ENCODE assay signal across 15 cellular contexts in the genomic region with DNA sequence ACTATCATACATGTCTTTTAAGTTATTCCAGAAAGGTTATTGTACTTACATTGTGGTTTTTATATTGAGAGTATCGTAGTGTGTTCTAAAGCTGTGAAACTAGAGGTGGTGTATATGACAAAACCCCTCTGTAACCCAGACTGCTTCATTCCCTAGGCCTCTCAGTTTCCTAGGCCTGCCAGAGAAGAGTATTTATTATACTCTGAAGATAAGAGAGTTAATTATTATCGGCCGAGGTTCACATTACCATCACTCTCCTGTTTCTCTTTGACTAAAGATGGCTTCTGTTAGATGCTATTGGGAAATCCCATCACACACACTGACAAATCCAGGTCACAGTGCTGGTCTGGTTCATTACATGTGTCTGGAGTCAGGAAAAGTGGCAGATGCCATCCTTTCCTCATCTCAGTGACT. TPM values are rescaled to one million over a fixed set of nuclear protein-coding genes. Genes with fewer than 3 reads are reported as not detected.
DNase-seq lines count a peak whose midpoint lies in the region; ATAC-seq and TF ChIP-seq lines count a peak whose summit lies in the region.
"Had no signal": no experiment of that assay in that cellular context is flagged by ENCODE, and none has a peak within 500 bp of the region (broad histone marks: within the 10 kb centered on the region; RNA-seq: fewer than 3 reads in every experiment).

No MANE protein-coding gene starts in this region.

- no peaks in the 10 kb centered on the region for H3K27me3 Mint-ChIP-seq in activated CD4-positive, alpha-beta memory T cell treated with anti-CD3 and anti-CD28 coated beads for 36 hours
- H3K27me3 Mint-ChIP-seq in activated CD4-positive, alpha-beta memory T cell treated with anti-CD3 and anti-CD28 coated beads, Interleukin-2, amount 10 ng/mL, durations not matched to agents 7 days and 5 days: no peaks in the 10 kb centered on the region
- H3K27me3 Mint-ChIP-seq in stimulated activated naive CD8-positive, alpha-beta T cell treated with anti-CD3 and anti-CD28 coated beads, Interleukin-15, amount 100 ng/mL, for 72 hours: no peaks in the 10 kb centered on the region
- H3K27me3 Mint-ChIP-seq: IgD-negative memory B cell had no signal

- no peak overlapping the region for H3K4me3 Mint-ChIP-seq in activated CD4-positive, alpha-beta memory T cell treated with anti-CD3 and anti-CD28 coated beads for 36 hours
- no peak overlapping the region for H3K4me3 Mint-ChIP-seq in activated CD4-positive, alpha-beta memory T cell treated with anti-CD3 and anti-CD28 coated beads, Interleukin-2, amount 10 ng/mL, durations not matched to agents 7 days and 5 days
- peak overlapping the region in 1 of 2 donors; percentile 35 for H3K4me3 Mint-ChIP-seq in stimulated activated naive CD8-positive, alpha-beta T cell treated with anti-CD3 and anti-CD28 coated beads, Interleukin-15, amount 100 ng/mL, for 72 hours
- H3K4me3 Mint-ChIP-seq: IgD-negative memory B cell had no signal

- CTCF ChIA-PET in activated CD4-positive, alpha-beta memory T cell treated with anti-CD3 and anti-CD28 coated beads for 36 hours (lab: Charles Lee): interaction anchor here (0.5 to 1.5 kb wide), 4 partner anchors 9 to 64 kb away, joined by 3 to 4 read pairs (median 4); no protein-coding TSS in a partner anchor
- CTCF ChIA-PET in activated CD4-positive, alpha-beta memory T cell treated with anti-CD3 and anti-CD28 coated beads, Interleukin-2, amount 10 ng/mL, durations not matched to agents 7 days and 5 days (lab: Charles Lee): interaction anchor here (1.1 to 1.3 kb wide), 2 partner anchors 9 to 41 kb away, joined by 3 read pairs; no protein-coding TSS in a partner anchor
- CTCF ChIA-PET in HEK293T (lab: Yijun Ruan, JAX): no interaction called here

- H3K9me3 Mint-ChIP-seq in activated CD4-positive, alpha-beta memory T cell treated with anti-CD3 and anti-CD28 coated beads for 36 hours: no peaks in the 10 kb centered on the region
- H3K9me3 Mint-ChIP-seq in activated CD4-positive, alpha-beta memory T cell treated with anti-CD3 and anti-CD28 coated beads, Interleukin-2, amount 10 ng/mL, durations not matched to agents 7 days and 5 days: no peaks in the 10 kb centered on the region
- H3K9me3 Mint-ChIP-seq in stimulated activated naive CD8-positive, alpha-beta T cell treated with anti-CD3 and anti-CD28 coated beads, Interleukin-15, amount 100 ng/mL, for 72 hours: no peaks in the 10 kb centered on the region
- H3K9me3 Mint-ChIP-seq: IgD-negative memory B cell had no signal

- peaks cover 44% of the 10 kb centered on the region for H3K36me3 Mint-ChIP-seq in activated CD4-positive, alpha-beta memory T cell treated with anti-CD3 and anti-CD28 coated beads for 36 hours
- H3K36me3 Mint-ChIP-seq in activated CD4-positive, alpha-beta memory T cell treated with anti-CD3 and anti-CD28 coated beads, Interleukin-2, amount 10 ng/mL, durations not matched to agents 7 days and 5 days (ENCODE audit: low read depth): peaks cover 62% of the 10 kb centered on the region

- H3K4me1 Mint-ChIP-seq in activated CD4-positive, alpha-beta memory T cell treated with anti-CD3 and anti-CD28 coated beads for 36 hours (ENCODE audit: low read depth): peaks cover 52% of the 10 kb centered on the region
- H3K4me1 Mint-ChIP-seq in activated CD4-positive, alpha-beta memory T cell treated with anti-CD3 and anti-CD28 coated beads, Interleukin-2, amount 10 ng/mL, durations not matched to agents 7 days and 5 days: peaks cover 28% of the 10 kb centered on the region
- H3K4me1 Mint-ChIP-seq in stimulated activated naive CD8-positive, alpha-beta T cell treated with anti-CD3 and anti-CD28 coated beads, Interleukin-15, amount 100 ng/mL, for 72 hours: peaks cover 58% of the 10 kb centered on the region

- no peak for DNase-seq in activated CD4-positive, alpha-beta memory T cell treated with anti-CD3 and anti-CD28 coated beads for 36 hours
- DNase-seq in activated CD4-positive, alpha-beta memory T cell treated with anti-CD3 and anti-CD28 coated beads, Interleukin-2, amount 10 ng/mL, durations not matched to agents 7 days and 5 days: no peak
- peak; percentile 18 for DNase-seq in NCI-H1694 (lab: John Stamatoyannopoulos, UW)
- DNase-seq in kidney tubule cell (ENCODE audit: low spot score): peak; percentile 23
- no peak for DNase-seq in stimulated activated naive CD8-positive, alpha-beta T cell treated with anti-CD3 and anti-CD28 coated beads, Interleukin-15, amount 100 ng/mL, for 72 hours
- no peak for DNase-seq in DMS79 treated with DMSO at 0.1 percent for 48 hours (lab: John Stamatoyannopoulos, UW)
- DNase-seq in HEK293T (ENCODE audit: extremely low spot score): no peak
- DNase-seq in AML-193 (lab: John Stamatoyannopoulos, UW): no peak
- DNase-seq: activated CD4-positive, alpha-beta T cell treated with anti-CD3 and anti-CD28 coated beads for 4 hours; aorta; effector CD8-positive, alpha-beta T cell; NCI-H187; stimulated activated CD4-positive, alpha-beta T cell treated with anti-CD3 and anti-CD28 coated beads, Interleukin-4, amount 100 ng/mL, for 24 hours had no signal

- intact Hi-C loops in activated CD4-positive, alpha-beta memory T cell treated with anti-CD3 and anti-CD28 coated beads for 36 hours (cut with micrococcal nuclease): loop anchor here (2.0 kb wide), 1 partner anchor 18 kb away; no protein-coding TSS in a partner anchor

- ATAC-seq in stimulated activated naive CD8-positive, alpha-beta T cell treated with anti-CD3 and anti-CD28 coated beads, Interleukin-15, amount 100 ng/mL, for 72 hours: peak; percentile 94
- ATAC-seq: A549 had no signal

- peak overlapping the region; percentile 57 for H3K27ac Mint-ChIP-seq in activated CD4-positive, alpha-beta memory T cell treated with anti-CD3 and anti-CD28 coated beads for 36 hours
- H3K27ac Mint-ChIP-seq in activated CD4-positive, alpha-beta memory T cell treated with anti-CD3 and anti-CD28 coated beads, Interleukin-2, amount 10 ng/mL, durations not matched to agents 7 days and 5 days: no peak overlapping the region
- H3K27ac Mint-ChIP-seq in stimulated activated naive CD8-positive, alpha-beta T cell treated with anti-CD3 and anti-CD28 coated beads, Interleukin-15, amount 100 ng/mL, for 72 hours: peak overlapping the region; percentile 39 to 90
- H3K27ac Mint-ChIP-seq: IgD-negative memory B cell had no signal

- POLR2A ChIA-PET in activated CD4-positive, alpha-beta memory T cell treated with anti-CD3 and anti-CD28 coated beads for 36 hours (lab: Charles Lee): interaction anchor here (0.9 kb wide), 1 partner anchor 16 kb away, joined by 3 read pairs; no protein-coding TSS in a partner anchor
- POLR2A ChIA-PET in activated CD4-positive, alpha-beta memory T cell treated with anti-CD3 and anti-CD28 coated beads, Interleukin-2, amount 10 ng/mL, durations not matched to agents 7 days and 5 days (lab: Charles Lee): interaction anchor here (2.3 kb wide), 1 partner anchor 9 kb away, joined by 7 read pairs; no protein-coding TSS in a partner anchor
- POLR2A ChIA-PET in HEK293T (lab: Yijun Ruan, JAX): no interaction called here

TF ChIP-seq in HEK293T, 16 proteins besides CTCF, POLR2A, EP300 and RAD21:
- TF ChIP-seq ARNT (IDR thresholded peaks at IDR 0.05): no peak
- no peak for TF ChIP-seq HDGF (IDR thresholded peaks at IDR 0.05; ENCODE audit: borderline replicate concordance)
- TF ChIP-seq L3MBTL2 (conservative IDR thresholded peaks at IDR 0.05): no peak
- no peak for TF ChIP-seq ELF4 (IDR thresholded peaks at IDR 0.05)

RNA-seq across cellular contexts. Expression of a gene that starts 20.5 kb away (rescaled TPM):
- 10 to 100 TPM; 55.7 to 62.2 TPM for total RNA-seq in activated CD4-positive, alpha-beta memory T cell treated with anti-CD3 and anti-CD28 coated beads for 36 hours
- total RNA-seq in activated CD4-positive, alpha-beta memory T cell treated with anti-CD3 and anti-CD28 coated beads, Interleukin-2, amount 10 ng/mL, durations not matched to agents 7 days and 5 days: 10 to 100 TPM; 38.0 to 40.8 TPM

RNA-seq across cellular contexts. Expression of a gene that starts 20.6 kb away (rescaled TPM):
- total RNA-seq in activated CD4-positive, alpha-beta memory T cell treated with anti-CD3 and anti-CD28 coated beads for 36 hours: 10 to 100 TPM; 26.9 to 34.8 TPM
- total RNA-seq in activated CD4-positive, alpha-beta memory T cell treated with anti-CD3 and anti-CD28 coated beads, Interleukin-2, amount 10 ng/mL, durations not matched to agents 7 days and 5 days: 10 to 100 TPM; 46.6 to 51.6 TPM

RNA-seq across cellular contexts. Expression of a gene that starts 29.5 kb away (rescaled TPM):
- not detected for total RNA-seq in activated CD4-positive, alpha-beta memory T cell treated with anti-CD3 and anti-CD28 coated beads for 36 hours
- not detected for total RNA-seq in activated CD4-positive, alpha-beta memory T cell treated with anti-CD3 and anti-CD28 coated beads, Interleukin-2, amount 10 ng/mL, durations not matched to agents 7 days and 5 days

Comparison
In these comparisons a context has a peak if more than half of its experiments do, and no peak if none do; other contexts are left out.
1. DNase-seq: peak in NCI-H1694 (single experiment) and kidney tubule cell (single experiment); none in activated CD4-positive, alpha-beta memory T cell treated with anti-CD3 and anti-CD28 coated beads for 36 hours (single experiment), activated CD4-positive, alpha-beta memory T cell treated with anti-CD3 and anti-CD28 coated beads, Interleukin-2, amount 10 ng/mL, durations not matched to agents 7 days and 5 days (single experiment), stimulated activated naive CD8-positive, alpha-beta T cell treated with anti-CD3 and anti-CD28 coated beads, Interleukin-15, amount 100 ng/mL, for 72 hours (0 of 2), DMS79 treated with DMSO at 0.1 percent for 48 hours (single experiment), HEK293T (single experiment) and AML-193 (0 of 2).